In genomic region chr16:840561-841454, GRCh38 we compare ENCODE assay signal across 23 cellular contexts. TPM values are rescaled to one million over a fixed set of nuclear protein-coding genes. Genes with fewer than 3 reads are reported as not detected.
"Had no signal": no experiment of that assay in that cellular context is flagged by ENCODE, and none has a peak within 500 bp of the region (broad histone marks: within the 10 kb centered on the region; RNA-seq: fewer than 3 reads in every experiment).

No MANE protein-coding gene starts in this region.

- H3K36me3 ChIP-seq: breast epithelium, SJSA1 had no signal

- ATAC-seq: activated CD8-positive, alpha-beta memory T cell treated with anti-CD3 and anti-CD28 coated beads, Interleukin-2, amount 10 ng/mL, durations not matched to agents 7 days and 5 days; SK-N-SH treated with all-trans-retinoic acid at 6 μM for 48 hours had no signal

- H3K4me3 ChIP-seq: breast epithelium, SJSA1 had no signal

- H3K4me2 ChIP-seq: KMS-11 had no signal

- H3K9ac ChIP-seq: KMS-11 had no signal

- H3K27ac ChIP-seq: breast epithelium, KMS-11, SJSA1 had no signal

- H3K4me1 ChIP-seq: breast epithelium, SJSA1 had no signal

- DNase-seq: activated CD4-positive, alpha-beta T cell treated with anti-CD3 and anti-CD28 coated beads for 48 hours; activated CD4-positive, alpha-beta T cell treated with anti-CD3 and anti-CD28 coated beads, Interleukin-2, amount 50 U/mL, for 4 hours; activated CD4-positive, CD25-positive, alpha-beta regulatory T cell treated with anti-CD3 and anti-CD28 coated beads, Interleukin-2, amount 50 U/mL, for 72 hours; activated CD8-positive, alpha-beta memory T cell treated with anti-CD3 and anti-CD28 coated beads, Interleukin-2, amount 10 ng/mL, durations not matched to agents 7 days and 5 days; activated effector memory CD4-positive, alpha-beta T cell treated with Interleukin-2 at 50 U/mL for 16 hours; activated naive CD4-positive, alpha-beta T cell; activated T-cell treated with anti-CD3 and anti-CD28 coated beads, Interleukin-2, amount 50 U/mL, for 24 hours; central memory CD4-positive, alpha-beta T cell; NCI-H1092; NCI-H1930; NCI-H510A; NCI-H526 treated with DMSO at 0.1 percent for 48 hours; NCI-H82; SW 1271 had no signal

RNA-seq across cellular contexts. Expression of gene GNG13, which starts 40.3 kb away (rescaled TPM):
- total RNA-seq: activated CD8-positive, alpha-beta memory T cell treated with anti-CD3 and anti-CD28 coated beads, Interleukin-2, amount 10 ng/mL, durations not matched to agents 7 days and 5 days; activated T-helper 1 cell treated with anti-CD3 and anti-CD28 coated beads, Interleukin-12 subunit alpha, Interleukin-12 subunit beta, Interleukin-2, Interleukin-4 antibody, amounts not matched to agents 30 ng/mL and 10 ng/mL and 1 ng/mL, durations not matched to agents 14 hours and 24 hours and 36 hours; aorta; breast epithelium; MCF 10A; OCI-LY7; RPMI7951; SJSA1 had no signal
- polyA plus RNA-seq: aorta had no signal
